Comparison of ENCODE assay signal across 8 cellular contexts in the genomic region with DNA sequence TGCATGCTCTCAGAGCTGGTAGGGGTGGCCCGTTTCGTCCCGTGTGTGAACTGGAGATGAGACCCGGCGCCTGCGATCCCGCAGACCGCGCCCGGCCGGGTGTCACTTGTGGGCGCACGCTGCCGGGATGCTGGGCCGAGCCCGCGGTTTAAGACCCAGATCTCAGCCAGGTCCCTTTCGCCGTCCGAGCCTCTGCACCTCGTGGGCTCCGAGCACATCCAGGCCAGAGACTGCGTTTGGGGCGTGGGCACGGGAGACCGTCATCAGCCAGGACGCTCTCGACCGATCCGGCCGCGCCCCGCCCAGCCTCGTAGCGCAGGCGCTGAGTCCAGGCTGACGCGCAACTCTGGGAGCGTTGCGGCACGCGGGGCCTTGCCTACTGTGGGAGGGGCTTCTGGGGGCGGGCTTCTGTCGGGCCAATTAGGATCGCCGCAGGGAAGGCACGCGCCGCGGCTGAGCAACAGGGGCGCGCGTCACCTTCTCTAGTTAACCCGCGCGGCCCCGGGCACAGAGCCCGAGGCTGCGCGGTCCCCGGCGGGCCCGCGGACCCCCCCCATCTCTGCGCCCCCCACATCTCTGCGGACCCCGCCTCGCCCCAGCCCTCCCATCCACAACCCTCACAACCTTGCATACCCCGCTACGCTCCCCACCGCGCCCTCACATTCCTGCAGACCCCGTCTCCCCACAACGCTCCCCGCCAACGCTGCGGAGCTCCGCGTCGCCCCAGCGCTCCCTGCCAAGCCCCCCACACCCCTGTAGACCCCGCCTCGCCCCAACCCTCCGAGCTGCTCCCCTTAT. TPM values are rescaled to one million over a fixed set of nuclear protein-coding genes. Genes with fewer than 3 reads are reported as not detected.
DNase-seq lines count a peak whose midpoint lies in the region; ATAC-seq and TF ChIP-seq lines count a peak whose summit lies in the region.

No MANE protein-coding gene starts in this region.

- peak overlapping the region; percentile 97 for H3K27ac Mint-ChIP-seq in dendritic cell treated with granulocyte-macrophage colony-stimulating factor and Interleukin-4, amounts not matched to agents 40 ng/mL and 50 ng/mL, for 4 days

- H3K27ac ChIP-seq in BLaER1 (peak overlapping the region; percentile 80), right lobe of liver (peak overlapping the region; percentile 92 to 99 (median 93))

- H3K9me3 Mint-ChIP-seq in dendritic cell treated with granulocyte-macrophage colony-stimulating factor and Interleukin-4, amounts not matched to agents 40 ng/mL and 50 ng/mL, for 4 days = no peaks in the 10 kb centered on the region

- H3K9ac ChIP-seq in BLaER1 = peak overlapping the region; percentile 80

- peaks cover 60% of the 10 kb centered on the region for H3K4me1 Mint-ChIP-seq in dendritic cell treated with granulocyte-macrophage colony-stimulating factor and Interleukin-4, amounts not matched to agents 40 ng/mL and 50 ng/mL, for 4 days (ENCODE audit: low read depth)

- H3K4me3 Mint-ChIP-seq in dendritic cell treated with granulocyte-macrophage colony-stimulating factor and Interleukin-4, amounts not matched to agents 40 ng/mL and 50 ng/mL, for 4 days = peak overlapping the region; percentile 89

- peak; percentile 88 for ATAC-seq in GM19351 (IDR thresholded peaks at IDR 0.05; ENCODE audit: unreplicated experiment)
- peak; percentile 78 for ATAC-seq in HG03520 (IDR thresholded peaks at IDR 0.05; ENCODE audit: unreplicated experiment)
- ATAC-seq in right lobe of liver = peak; percentile 89 to 94 (median 92)

- H3K27me3 Mint-ChIP-seq in dendritic cell treated with granulocyte-macrophage colony-stimulating factor and Interleukin-4, amounts not matched to agents 40 ng/mL and 50 ng/mL, for 4 days = no peaks in the 10 kb centered on the region

- TF ChIP-seq POLR2A in right lobe of liver (IDR thresholded peaks at IDR 0.05) = peak; percentile 55

- peaks cover 34% of the 10 kb centered on the region for H3K36me3 ChIP-seq in BLaER1
- H3K36me3 ChIP-seq in right lobe of liver = peaks cover 0 to 16% (median 4%) of the 10 kb centered on the region in 4 donors

- intact Hi-C loops in dendritic cell treated with granulocyte-macrophage colony-stimulating factor and Interleukin-4, amounts not matched to agents 40 ng/mL and 50 ng/mL, for 4 days (cut with micrococcal nuclease) = no loop called here
- intact Hi-C loops in right lobe of liver (cut with DNase I) = no loop called here

- H3K4me2 ChIP-seq in BLaER1 = peak overlapping the region; percentile 98

- WGBS in right lobe of liver (ENCODE audit: insufficient coverage, low coverage, low lambda C conversion rate, missing lambda C conversion rate) = 0% methylated on average over 24 of the region's 84 CpGs

- H3K4me1 ChIP-seq in BLaER1 (peaks cover 29% of the 10 kb centered on the region), right lobe of liver (peaks cover 0 to 18% (median 3%) of the 10 kb centered on the region in 4 donors)

- H3K27me3 ChIP-seq in BLaER1 (no peaks in the 10 kb centered on the region), right lobe of liver (no peaks in the 10 kb centered on the region)

- H4K20me1 ChIP-seq in BLaER1 = peaks cover 3% of the 10 kb centered on the region; the same call in 1 of the 2 replicates

- TF ChIP-seq CTCF in right lobe of liver (IDR thresholded peaks at IDR 0.05) = no peak

- H3K36me3 Mint-ChIP-seq in dendritic cell treated with granulocyte-macrophage colony-stimulating factor and Interleukin-4, amounts not matched to agents 40 ng/mL and 50 ng/mL, for 4 days (ENCODE audit: low read depth) = peaks cover 48% of the 10 kb centered on the region

- H3K4me3 ChIP-seq in BLaER1 (peak overlapping the region; percentile 77), right lobe of liver (peak overlapping the region; percentile 40 to 61 (median 52))

- no peaks in the 10 kb centered on the region for H3K9me3 ChIP-seq in BLaER1
- H3K9me3 ChIP-seq in right lobe of liver = no peaks in the 10 kb centered on the region

- DNase-seq in NCI-H69 (lab: John Stamatoyannopoulos, UW) (peak; percentile 99), right lobe of liver (peak; percentile 99)
- peak; percentile 93 to 96 for DNase-seq in activated CD4-positive, alpha-beta T cell treated with anti-CD3 and anti-CD28 coated beads, Interleukin-2, amount 50 U/mL, for 24 hours (ENCODE audit: low read depth in 1 of 2, low spot score in 1 of 2)
- DNase-seq in stimulated activated CD4-positive, alpha-beta T cell treated with anti-CD3 and anti-CD28 coated beads, Interleukin-4, amount 100 ng/mL, for 24 hours = peak; percentile 98

RNA-seq across cellular contexts. Expression of a gene that starts 0.7 kb away (rescaled TPM):
- total RNA-seq in right lobe of liver = under 1 TPM in 2 of 6 experiments, not detected in 4; 0.22 to 0.29 TPM

RNA-seq across cellular contexts. Expression of a gene that starts 5.9 kb away (rescaled TPM):
- 10 to 100 TPM; 20.7 to 28.3 (median 24.5) TPM for total RNA-seq in right lobe of liver

RNA-seq across cellular contexts. Expression of a gene that starts 11.7 kb away (rescaled TPM):
- 10 to 100 TPM; 12.3 to 24.9 (median 21.4) TPM for total RNA-seq in right lobe of liver

RNA-seq across cellular contexts. Expression of a gene that starts 18.1 kb away (rescaled TPM):
- total RNA-seq in right lobe of liver = 100 to 1,000 TPM in 1 of 6 experiments, 10 to 100 TPM in 5; 71.5 to 100 (median 79.4) TPM

RNA-seq across cellular contexts. Expression of a gene that starts 57.0 kb away (rescaled TPM):
- 10 to 100 TPM; 14.9 to 22.7 (median 17.5) TPM for total RNA-seq in right lobe of liver

Comparison
In these comparisons a context has a peak if more than half of its experiments do, and no peak if none do; other contexts are left out.
1. Peak in every context shown above with its lines: DNase-seq, ATAC-seq, H3K4me3 ChIP-seq and H3K27ac ChIP-seq.